ENCODE assay signal across 2 cellular contexts in the genomic region with DNA sequence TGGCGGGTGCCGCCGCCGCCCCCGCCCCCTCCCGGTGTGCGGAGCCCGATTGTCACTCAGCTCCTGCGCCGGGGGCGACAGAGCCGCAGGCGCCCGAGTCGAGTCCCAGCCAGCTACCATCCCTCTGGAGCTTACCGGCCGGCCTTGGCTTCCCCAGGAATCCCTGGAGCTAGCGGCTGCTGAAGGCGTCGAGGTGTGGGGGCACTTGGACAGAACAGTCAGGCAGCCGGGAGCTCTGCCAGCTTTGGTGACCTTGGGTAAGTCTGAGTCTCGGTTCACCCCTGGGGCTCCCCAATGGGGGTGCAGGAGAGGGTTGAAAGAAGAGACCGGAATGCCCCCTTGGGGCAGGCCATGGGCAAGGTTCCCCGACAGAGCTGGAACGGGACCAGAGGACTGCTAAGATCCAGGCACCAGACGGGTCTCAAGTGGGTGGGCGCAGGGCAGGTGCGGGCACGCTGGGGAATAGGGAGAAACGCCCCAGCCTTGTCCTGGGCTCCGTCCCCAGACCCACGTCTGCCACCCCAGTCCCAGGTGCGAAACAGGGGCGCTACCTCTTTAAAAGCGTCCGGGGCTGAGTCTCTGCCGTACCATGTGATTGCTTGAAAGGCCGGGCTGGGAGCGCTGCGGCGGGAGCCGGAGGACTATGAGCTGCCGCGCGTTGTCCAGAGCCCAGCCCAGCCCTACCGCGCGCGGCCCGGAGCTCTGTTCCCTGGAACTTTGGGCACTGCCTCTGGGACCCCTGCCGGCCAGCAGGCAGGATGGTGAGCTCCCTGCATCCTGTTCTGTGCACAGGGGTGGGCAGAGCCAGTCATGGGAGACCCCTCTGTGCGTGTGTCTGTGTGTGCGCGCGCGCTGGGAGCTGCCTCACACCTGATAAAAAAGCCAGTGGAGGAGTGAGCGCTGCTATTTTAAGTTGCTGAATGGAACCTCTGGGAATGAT.
TF ChIP-seq lines count a peak whose summit lies in the region.

A gene (plus strand): TSS at position 55 of the 940 bp plus-strand sequence. CDS start 1,116 bp downstream, outside the sequence.

TF ChIP-seq in A549, 52 proteins besides CTCF, POLR2A, EP300 and RAD21 (continued from another document):
- TF ChIP-seq, protein P1, sequence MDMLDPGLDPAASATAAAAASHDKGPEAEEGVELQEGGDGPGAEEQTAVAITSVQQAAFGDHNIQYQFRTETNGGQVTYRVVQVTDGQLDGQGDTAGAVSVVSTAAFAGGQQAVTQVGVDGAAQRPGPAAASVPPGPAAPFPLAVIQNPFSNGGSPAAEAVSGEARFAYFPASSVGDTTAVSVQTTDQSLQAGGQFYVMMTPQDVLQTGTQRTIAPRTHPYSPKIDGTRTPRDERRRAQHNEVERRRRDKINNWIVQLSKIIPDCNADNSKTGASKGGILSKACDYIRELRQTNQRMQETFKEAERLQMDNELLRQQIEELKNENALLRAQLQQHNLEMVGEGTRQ (IDR thresholded peaks at IDR 0.05) = peak; percentile 33; the same call in 1 of the 2 replicates

TF ChIP-seq in GM23338, 12 proteins besides CTCF, POLR2A, EP300 and RAD21 (continued from another document):
- TF ChIP-seq, protein P2, sequence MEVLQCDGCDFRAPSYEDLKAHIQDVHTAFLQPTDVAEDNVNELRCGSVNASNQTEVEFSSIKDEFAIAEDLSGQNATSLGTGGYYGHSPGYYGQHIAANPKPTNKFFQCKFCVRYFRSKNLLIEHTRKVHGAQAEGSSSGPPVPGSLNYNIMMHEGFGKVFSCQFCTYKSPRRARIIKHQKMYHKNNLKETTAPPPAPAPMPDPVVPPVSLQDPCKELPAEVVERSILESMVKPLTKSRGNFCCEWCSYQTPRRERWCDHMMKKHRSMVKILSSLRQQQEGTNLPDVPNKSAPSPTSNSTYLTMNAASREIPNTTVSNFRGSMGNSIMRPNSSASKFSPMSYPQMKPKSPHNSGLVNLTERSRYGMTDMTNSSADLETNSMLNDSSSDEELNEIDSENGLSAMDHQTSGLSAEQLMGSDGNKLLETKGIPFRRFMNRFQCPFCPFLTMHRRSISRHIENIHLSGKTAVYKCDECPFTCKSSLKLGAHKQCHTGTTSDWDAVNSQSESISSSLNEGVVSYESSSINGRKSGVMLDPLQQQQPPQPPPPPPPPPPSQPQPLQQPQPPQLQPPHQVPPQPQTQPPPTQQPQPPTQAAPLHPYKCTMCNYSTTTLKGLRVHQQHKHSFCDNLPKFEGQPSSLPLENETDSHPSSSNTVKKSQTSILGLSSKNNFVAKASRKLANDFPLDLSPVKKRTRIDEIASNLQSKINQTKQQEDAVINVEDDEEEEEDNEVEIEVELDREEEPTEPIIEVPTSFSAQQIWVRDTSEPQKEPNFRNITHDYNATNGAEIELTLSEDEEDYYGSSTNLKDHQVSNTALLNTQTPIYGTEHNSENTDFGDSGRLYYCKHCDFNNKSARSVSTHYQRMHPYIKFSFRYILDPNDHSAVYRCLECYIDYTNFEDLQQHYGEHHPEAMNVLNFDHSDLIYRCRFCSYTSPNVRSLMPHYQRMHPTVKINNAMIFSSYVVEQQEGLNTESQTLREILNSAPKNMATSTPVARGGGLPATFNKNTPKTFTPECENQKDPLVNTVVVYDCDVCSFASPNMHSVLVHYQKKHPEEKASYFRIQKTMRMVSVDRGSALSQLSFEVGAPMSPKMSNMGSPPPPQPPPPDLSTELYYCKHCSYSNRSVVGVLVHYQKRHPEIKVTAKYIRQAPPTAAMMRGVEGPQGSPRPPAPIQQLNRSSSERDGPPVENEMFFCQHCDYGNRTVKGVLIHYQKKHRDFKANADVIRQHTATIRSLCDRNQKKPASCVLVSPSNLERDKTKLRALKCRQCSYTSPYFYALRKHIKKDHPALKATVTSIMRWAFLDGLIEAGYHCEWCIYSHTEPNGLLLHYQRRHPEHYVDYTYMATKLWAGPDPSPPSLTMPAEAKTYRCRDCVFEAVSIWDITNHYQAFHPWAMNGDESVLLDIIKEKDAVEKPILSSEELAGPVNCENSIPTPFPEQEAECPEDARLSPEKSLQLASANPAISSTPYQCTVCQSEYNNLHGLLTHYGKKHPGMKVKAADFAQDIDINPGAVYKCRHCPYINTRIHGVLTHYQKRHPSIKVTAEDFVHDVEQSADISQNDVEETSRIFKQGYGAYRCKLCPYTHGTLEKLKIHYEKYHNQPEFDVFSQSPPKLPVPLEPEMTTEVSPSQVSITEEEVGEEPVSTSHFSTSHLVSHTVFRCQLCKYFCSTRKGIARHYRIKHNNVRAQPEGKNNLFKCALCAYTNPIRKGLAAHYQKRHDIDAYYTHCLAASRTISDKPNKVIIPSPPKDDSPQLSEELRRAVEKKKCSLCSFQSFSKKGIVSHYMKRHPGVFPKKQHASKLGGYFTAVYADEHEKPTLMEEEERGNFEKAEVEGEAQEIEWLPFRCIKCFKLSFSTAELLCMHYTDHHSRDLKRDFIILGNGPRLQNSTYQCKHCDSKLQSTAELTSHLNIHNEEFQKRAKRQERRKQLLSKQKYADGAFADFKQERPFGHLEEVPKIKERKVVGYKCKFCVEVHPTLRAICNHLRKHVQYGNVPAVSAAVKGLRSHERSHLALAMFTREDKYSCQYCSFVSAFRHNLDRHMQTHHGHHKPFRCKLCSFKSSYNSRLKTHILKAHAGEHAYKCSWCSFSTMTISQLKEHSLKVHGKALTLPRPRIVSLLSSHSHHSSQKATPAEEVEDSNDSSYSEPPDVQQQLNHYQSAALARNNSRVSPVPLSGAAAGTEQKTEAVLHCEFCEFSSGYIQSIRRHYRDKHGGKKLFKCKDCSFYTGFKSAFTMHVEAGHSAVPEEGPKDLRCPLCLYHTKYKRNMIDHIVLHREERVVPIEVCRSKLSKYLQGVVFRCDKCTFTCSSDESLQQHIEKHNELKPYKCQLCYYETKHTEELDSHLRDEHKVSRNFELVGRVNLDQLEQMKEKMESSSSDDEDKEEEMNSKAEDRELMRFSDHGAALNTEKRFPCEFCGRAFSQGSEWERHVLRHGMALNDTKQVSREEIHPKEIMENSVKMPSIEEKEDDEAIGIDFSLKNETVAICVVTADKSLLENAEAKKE (CRISPR knock-in tag; IDR thresholded peaks at IDR 0.05) = no peak
- TF ChIP-seq POLR2AphosphoS5 (IDR thresholded peaks at IDR 0.05; ENCODE audit: low read depth) = no peak
- TF ChIP-seq NANOG (IDR thresholded peaks at IDR 0.05; ENCODE audit: borderline replicate concordance) = no peak
- peak; percentile 14 for TF ChIP-seq EZH2 (IDR thresholded peaks at IDR 0.05; ENCODE audit: low read depth, unreplicated experiment)
- no peak for TF ChIP-seq ZNF331 (CRISPR knock-in tag; IDR thresholded peaks at IDR 0.05; ENCODE audit: low read depth)
- no peak for TF ChIP-seq JUNB (IDR thresholded peaks at IDR 0.05; ENCODE audit: unreplicated experiment)
- TF ChIP-seq EZH2phosphoT487 (IDR thresholded peaks at IDR 0.05; ENCODE audit: unreplicated experiment) = no peak
